7 cellular contexts compared by ENCODE assay signal in genomic region chr5:39702928-39703327, GRCh38.
"Had no signal": no experiment of that assay in that cellular context is flagged by ENCODE, and none has a peak within 500 bp of the region (broad histone marks: within the 10 kb centered on the region; RNA-seq: fewer than 3 reads in every experiment).

No MANE protein-coding gene starts in this region.

- ATAC-seq: GM23338, HCT116, HepG2 had no signal

- H3K4me3 Mint-ChIP-seq: GM23338, IgD-negative memory B cell had no signal

- H3K4me1 Mint-ChIP-seq: GM23338, IgD-negative memory B cell had no signal

- H3K36me3 Mint-ChIP-seq: IgD-negative memory B cell had no signal

- H3K9me3 Mint-ChIP-seq: GM23338, IgD-negative memory B cell had no signal

- H3K27ac Mint-ChIP-seq: GM23338, IgD-negative memory B cell had no signal

- FAIRE-seq: H1, HepG2 had no signal

- H3K27me3 Mint-ChIP-seq: IgD-negative memory B cell had no signal

- DNase-seq: H7, KBM-7 had no signal
